ENCODE assay signal across 33 cellular contexts in the genomic region with DNA sequence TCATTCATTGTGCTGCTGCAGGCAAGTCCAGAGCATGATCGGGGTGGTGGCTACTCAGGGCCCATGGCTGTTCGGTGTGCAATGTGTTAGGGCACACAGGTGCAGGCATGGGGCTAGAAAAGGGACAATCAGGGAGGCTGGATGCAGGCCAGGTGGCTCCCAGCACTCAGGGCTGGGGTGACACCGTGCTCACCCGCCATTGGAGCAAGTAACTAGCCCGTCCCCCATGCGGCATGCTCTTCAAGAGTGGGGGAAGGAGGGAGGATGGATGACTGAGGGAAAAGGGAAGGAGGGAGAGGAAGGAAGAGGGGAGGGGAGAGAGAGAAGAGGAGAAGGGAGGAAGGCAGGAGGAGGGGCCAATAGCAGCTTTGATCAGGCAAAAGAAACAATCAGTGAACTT.
"Had no signal": no experiment of that assay in that cellular context is flagged by ENCODE, and none has a peak within 500 bp of the region (broad histone marks: within the 10 kb centered on the region; RNA-seq: fewer than 3 reads in every experiment).

No MANE protein-coding gene starts in this region.

- H3K4me3 Mint-ChIP-seq: activated CD4-positive, alpha-beta T cell treated with anti-CD3 and anti-CD28 coated beads for 36 hours; activated CD4-positive, alpha-beta T cell treated with anti-CD3 and anti-CD28 coated beads, Interleukin-2, amount 10 ng/mL, durations not matched to agents 24 days and 14 days; activated CD8-positive, alpha-beta T cell treated with anti-CD3 and anti-CD28 coated beads for 36 hours; activated naive CD4-positive, alpha-beta T cell treated with anti-CD3 and anti-CD28 coated beads for 36 hours; activated naive CD4-positive, alpha-beta T cell treated with anti-CD3 and anti-CD28 coated beads, Interleukin-2, amount 50 U/mL, for 24 hours; activated naive CD8-positive, alpha-beta T cell treated with anti-CD3 and anti-CD28 coated beads for 36 hours; activated naive CD8-positive, alpha-beta T cell treated with anti-CD3 and anti-CD28 coated beads, Interleukin-2, amount 50 U/mL, for 24 hours; activated T-helper 1 cell treated with anti-CD3 and anti-CD28 coated beads, Interleukin-12 subunit alpha, Interleukin-12 subunit beta, Interleukin-2, Interleukin-4 antibody, amounts not matched to agents 30 ng/mL and 10 ng/mL and 1 ng/mL, durations not matched to agents 14 hours and 24 hours and 36 hours; effector memory CD8-positive, alpha-beta T cell; T-helper 17 cell; T-helper 2 cell treated with Interferon-gamma antibody and Interleukin-4, amounts not matched to agents 5 μg/mL and 100 μg/mL, for 36 hours had no signal

- ATAC-seq: activated CD4-positive, alpha-beta T cell treated with anti-CD3 and anti-CD28 coated beads for 36 hours; activated CD8-positive, alpha-beta T cell treated with anti-CD3 and anti-CD28 coated beads for 36 hours; activated naive CD8-positive, alpha-beta T cell treated with anti-CD3 and anti-CD28 coated beads, Interleukin-2, amount 50 U/mL, for 24 hours; body of pancreas; effector memory CD8-positive, alpha-beta T cell; foreskin keratinocyte; gastrocnemius medialis; T-helper 17 cell had no signal

- H3K27ac Mint-ChIP-seq: activated CD4-positive, alpha-beta T cell treated with anti-CD3 and anti-CD28 coated beads for 36 hours; activated CD4-positive, alpha-beta T cell treated with anti-CD3 and anti-CD28 coated beads, Interleukin-2, amount 10 ng/mL, durations not matched to agents 24 days and 14 days; activated CD8-positive, alpha-beta T cell treated with anti-CD3 and anti-CD28 coated beads for 36 hours; activated naive CD4-positive, alpha-beta T cell treated with anti-CD3 and anti-CD28 coated beads for 36 hours; activated naive CD4-positive, alpha-beta T cell treated with anti-CD3 and anti-CD28 coated beads, Interleukin-2, amount 50 U/mL, for 24 hours; activated naive CD8-positive, alpha-beta T cell treated with anti-CD3 and anti-CD28 coated beads for 36 hours; activated naive CD8-positive, alpha-beta T cell treated with anti-CD3 and anti-CD28 coated beads, Interleukin-2, amount 50 U/mL, for 24 hours; activated T-helper 1 cell treated with anti-CD3 and anti-CD28 coated beads, Interleukin-12 subunit alpha, Interleukin-12 subunit beta, Interleukin-2, Interleukin-4 antibody, amounts not matched to agents 30 ng/mL and 10 ng/mL and 1 ng/mL, durations not matched to agents 14 hours and 24 hours and 36 hours; activated T-helper 2 cell treated with anti-CD3 and anti-CD28 coated beads, Interferon-gamma antibody, Interleukin-2, Interleukin-4, amounts not matched to agents 10 μg/mL and 5 μg/mL and 100 μg/mL, durations not matched to agents 14 hours and 24 hours and 36 hours; effector memory CD8-positive, alpha-beta T cell; T-helper 17 cell; T-helper 2 cell treated with Interferon-gamma antibody and Interleukin-4, amounts not matched to agents 5 μg/mL and 100 μg/mL, for 36 hours had no signal

- H3K9me3 Mint-ChIP-seq: activated CD4-positive, alpha-beta T cell treated with anti-CD3 and anti-CD28 coated beads, Interleukin-2, amount 10 ng/mL, durations not matched to agents 24 days and 14 days; activated CD8-positive, alpha-beta T cell treated with anti-CD3 and anti-CD28 coated beads for 36 hours; activated naive CD4-positive, alpha-beta T cell treated with anti-CD3 and anti-CD28 coated beads for 36 hours; activated naive CD4-positive, alpha-beta T cell treated with anti-CD3 and anti-CD28 coated beads, Interleukin-2, amount 50 U/mL, for 24 hours; activated naive CD8-positive, alpha-beta T cell treated with anti-CD3 and anti-CD28 coated beads for 36 hours; activated naive CD8-positive, alpha-beta T cell treated with anti-CD3 and anti-CD28 coated beads, Interleukin-2, amount 50 U/mL, for 24 hours; activated T-helper 1 cell treated with anti-CD3 and anti-CD28 coated beads, Interleukin-12 subunit alpha, Interleukin-12 subunit beta, Interleukin-2, Interleukin-4 antibody, amounts not matched to agents 30 ng/mL and 10 ng/mL and 1 ng/mL, durations not matched to agents 14 hours and 24 hours and 36 hours; activated T-helper 2 cell treated with anti-CD3 and anti-CD28 coated beads, Interferon-gamma antibody, Interleukin-2, Interleukin-4, amounts not matched to agents 10 μg/mL and 5 μg/mL and 100 μg/mL, durations not matched to agents 14 hours and 24 hours and 36 hours; effector memory CD8-positive, alpha-beta T cell; T-helper 2 cell treated with Interferon-gamma antibody and Interleukin-4, amounts not matched to agents 5 μg/mL and 100 μg/mL, for 36 hours had no signal

- H3K27me3 Mint-ChIP-seq: activated CD4-positive, alpha-beta T cell treated with anti-CD3 and anti-CD28 coated beads for 36 hours; activated naive CD4-positive, alpha-beta T cell treated with anti-CD3 and anti-CD28 coated beads, Interleukin-2, amount 50 U/mL, for 24 hours; activated naive CD8-positive, alpha-beta T cell treated with anti-CD3 and anti-CD28 coated beads, Interleukin-2, amount 50 U/mL, for 24 hours had no signal

- H3K36me3 Mint-ChIP-seq: activated naive CD4-positive, alpha-beta T cell treated with anti-CD3 and anti-CD28 coated beads, Interleukin-2, amount 50 U/mL, for 24 hours had no signal

- H3K4me1 Mint-ChIP-seq: activated CD4-positive, alpha-beta T cell treated with anti-CD3 and anti-CD28 coated beads for 36 hours; activated CD4-positive, alpha-beta T cell treated with anti-CD3 and anti-CD28 coated beads, Interleukin-2, amount 10 ng/mL, durations not matched to agents 24 days and 14 days; activated naive CD4-positive, alpha-beta T cell treated with anti-CD3 and anti-CD28 coated beads, Interleukin-2, amount 50 U/mL, for 24 hours; activated naive CD8-positive, alpha-beta T cell treated with anti-CD3 and anti-CD28 coated beads for 36 hours; activated naive CD8-positive, alpha-beta T cell treated with anti-CD3 and anti-CD28 coated beads, Interleukin-2, amount 50 U/mL, for 24 hours; T-helper 17 cell had no signal

- DNase-seq: activated CD4-positive, alpha-beta T cell treated with anti-CD3 and anti-CD28 coated beads for 36 hours; activated CD4-positive, alpha-beta T cell treated with anti-CD3 and anti-CD28 coated beads, Interleukin-2, amount 10 ng/mL, durations not matched to agents 24 days and 14 days; activated CD4-positive, alpha-beta T cell treated with anti-CD3 and anti-CD28 coated beads, Interleukin-2, amount 50 U/mL, for 48 hours; activated CD4-positive, CD25-positive, alpha-beta regulatory T cell; activated CD4-positive, CD25-positive, alpha-beta regulatory T cell treated with anti-CD3 and anti-CD28 coated beads, Interleukin-2, amount 50 U/mL, for 72 hours; activated CD8-positive, alpha-beta memory T cell treated with anti-CD3 and anti-CD28 coated beads for 24 hours; activated CD8-positive, alpha-beta T cell treated with anti-CD3 and anti-CD28 coated beads for 36 hours; activated effector memory CD4-positive, alpha-beta T cell treated with anti-CD3 and anti-CD28 coated beads, Interleukin-2, amount 50 U/mL, for 16 hours; activated naive CD4-positive, alpha-beta T cell treated with anti-CD3 and anti-CD28 coated beads for 36 hours; activated naive CD8-positive, alpha-beta T cell treated with anti-CD3 and anti-CD28 coated beads for 36 hours; activated naive CD8-positive, alpha-beta T cell treated with anti-CD3 and anti-CD28 coated beads, Interleukin-2, amount 50 U/mL, for 24 hours; activated T-cell treated with anti-CD3 and anti-CD28 coated beads, Interleukin-2, amount 50 U/mL, for 1 hour; activated T-cell treated with anti-CD3 and anti-CD28 coated beads, Interleukin-2, amount 50 U/mL, for 48 hours; adrenal gland; amygdala; body of pancreas; caudate nucleus; cortex of kidney; dermis blood vessel endothelial cell; effector CD4-positive, alpha-beta T cell; effector memory CD8-positive, alpha-beta T cell; erythroblast; foreskin keratinocyte; gastrocnemius medialis; glutamatergic neuron; T-helper 1 cell; T-helper 17 cell; T1000; WERI-Rb-1 had no signal
